1 cellular context compared by ENCODE assay signal in genomic region chr17:17593222-17593620, GRCh38.
TF ChIP-seq lines count a peak whose summit lies in the region.

No MANE protein-coding gene starts in this region.

TF ChIP-seq in HCT116, 20 proteins besides CTCF, POLR2A, EP300 and RAD21 (continued from another document):
- TF ChIP-seq ZBTB33 (IDR thresholded peaks at IDR 0.05; ENCODE audit: extremely low read depth, insufficient replicate concordance, low read length), result no peak
- no peak for TF ChIP-seq YY1 (IDR thresholded peaks at IDR 0.05; ENCODE audit: extremely low read depth, insufficient replicate concordance, low read depth, low read length)
- no peak for TF ChIP-seq CBX3 (IDR thresholded peaks at IDR 0.05; ENCODE audit: low read depth)
- no peak for TF ChIP-seq CEBPB (IDR thresholded peaks at IDR 0.05; ENCODE audit: low read depth)
- no peak for TF ChIP-seq ELF1 (IDR thresholded peaks at IDR 0.05; ENCODE audit: borderline replicate concordance, low read depth)
- no peak for TF ChIP-seq ZNF274 (IDR thresholded peaks at IDR 0.05; ENCODE audit: low read depth, low read length)
- no peak for TF ChIP-seq ATF3 (IDR thresholded peaks at IDR 0.05)
- TF ChIP-seq ZFX (IDR thresholded peaks at IDR 0.05), result no peak
- no peak for TF ChIP-seq EZH2phosphoT487 (IDR thresholded peaks at IDR 0.05; ENCODE audit: borderline replicate concordance)
- no peak for TF ChIP-seq FOSL1 (IDR thresholded peaks at IDR 0.05; ENCODE audit: low read depth)
- no peak for TF ChIP-seq SP1 (IDR thresholded peaks at IDR 0.05; ENCODE audit: low read depth)
- no peak for TF ChIP-seq TCF7L2 (IDR thresholded peaks at IDR 0.05; ENCODE audit: borderline replicate concordance, extremely low read depth, insufficient read depth, insufficient read length)
- TF ChIP-seq SRF (IDR thresholded peaks at IDR 0.05; ENCODE audit: low read depth), result no peak
- TF ChIP-seq MAX (IDR thresholded peaks at IDR 0.05), result no peak
- no peak for TF ChIP-seq POLR2AphosphoS5 (IDR thresholded peaks at IDR 0.05; ENCODE audit: low read depth, low read length)
- no peak for TF ChIP-seq REST (IDR thresholded peaks at IDR 0.05; ENCODE audit: low read depth)
- TF ChIP-seq EGR1 (IDR thresholded peaks at IDR 0.05; ENCODE audit: low read depth), result no peak
